17 cellular contexts compared by ENCODE assay signal in genomic region chrX:106404512-106404911, GRCh38.
DNase-seq lines count a peak whose midpoint lies in the region; ATAC-seq and TF ChIP-seq lines count a peak whose summit lies in the region.
"Had no signal": no experiment of that assay in that cellular context is flagged by ENCODE, and none has a peak within 500 bp of the region (broad histone marks: within the 10 kb centered on the region; RNA-seq: fewer than 3 reads in every experiment).

No MANE protein-coding gene starts in this region.

- H3K9me3 ChIP-seq in mammary epithelial cell (replicated peaks; ENCODE audit: insufficient read depth, low read length) = no peaks in the 10 kb centered on the region
- H3K9me3 ChIP-seq: HAP-1 had no signal

- H4K20me1 ChIP-seq in mammary epithelial cell (ENCODE audit: insufficient read depth, low read length) = no peaks in the 10 kb centered on the region

- dilution Hi-C loops in mammary epithelial cell (cut with HindIII; ENCODE audit: low sequenced_read_pairs) = no loop called here

- in situ Hi-C loops in mammary epithelial cell (cut with MboI; ENCODE audit: low sequenced_read_pairs in 2 of 2) = no loop called here
- in situ Hi-C loops in G401 (cut with HindIII; ENCODE audit: low sequenced_read_pairs) = no loop called here

- peaks cover 4% of the 10 kb centered on the region for H3K27me3 ChIP-seq in mammary epithelial cell (ENCODE audit: insufficient read depth, low read length)

- no peaks in the 10 kb centered on the region for H3K36me3 ChIP-seq in mammary epithelial cell (ENCODE audit: insufficient read depth, low read length)
- H3K36me3 ChIP-seq: HAP-1 had no signal

- no peak overlapping the region for H2AFZ ChIP-seq in mammary epithelial cell (ENCODE audit: low read depth, low read length)

- ATAC-seq in HG03565 (IDR thresholded peaks at IDR 0.05; ENCODE audit: unreplicated experiment) = no peak
- ATAC-seq in stimulated activated naive CD8-positive, alpha-beta T cell treated with anti-CD3 and anti-CD28 coated beads, Interleukin-15, Interleukin-2, amounts not matched to agents 100 U/mL and 50 U/mL, for 24 hours = no peak
- ATAC-seq: right cardiac atrium had no signal

- H3K4me1 ChIP-seq in mammary epithelial cell (ENCODE audit: insufficient read depth, low read length) = no peaks in the 10 kb centered on the region
- H3K4me1 ChIP-seq: HAP-1 had no signal

- no peak overlapping the region for H3K9ac ChIP-seq in mammary epithelial cell (ENCODE audit: insufficient read depth, low read length)

- DNase-seq in LHCN-M2 (ENCODE audit: low read depth) (peak; percentile 1), mammary epithelial cell (peak; percentile 37), kidney tubule cell (ENCODE audit: low spot score) (peak; percentile 19), G401 (ENCODE audit: low spot score) (no peak), SHP77 treated with DMSO at 0.1 percent for 48 hours (lab: John Stamatoyannopoulos, UW) (no peak)
- no peak for DNase-seq in stimulated activated naive CD8-positive, alpha-beta T cell treated with anti-CD3 and anti-CD28 coated beads, Interleukin-15, Interleukin-2, amounts not matched to agents 100 U/mL and 50 U/mL, for 24 hours
- DNase-seq: activated naive CD8-positive, alpha-beta T cell treated with anti-CD3 and anti-CD28 coated beads, Interleukin-2, amount 10 ng/mL, durations not matched to agents 7 days and 5 days; cortex of kidney; foreskin melanocyte; naive B cell; NCI-H748 treated with DMSO at 0.1 percent for 48 hours; right cardiac atrium; stimulated activated CD4-positive, alpha-beta T cell treated with anti-CD3 and anti-CD28 coated beads, Interleukin-4, amount 100 ng/mL, for 4 hours; stimulated activated naive CD4-positive, alpha-beta T cell treated with Interleukin-2 at 50 U/mL for 16 hours had no signal

- CTCF ChIA-PET in mammary epithelial cell (lab: Charles Lee; ENCODE audit: low non-redundant PET) = interaction anchor here (0.6 kb wide), 1 partner anchor 11 kb away, joined by 3 read pairs; no protein-coding TSS in a partner anchor

- H3K79me2 ChIP-seq in mammary epithelial cell (ENCODE audit: insufficient read depth, low read length) = no peaks in the 10 kb centered on the region

- no peak overlapping the region for H3K4me3 ChIP-seq in mammary epithelial cell (replicated peaks in 1 of 3; ENCODE audit: insufficient read depth in 1 of 3, low read depth in 2 of 3, low read length in 3 of 3)
- H3K4me3 ChIP-seq: HAP-1 had no signal

- H3K27ac ChIP-seq in C4-2B (no peak overlapping the region), mammary epithelial cell (ENCODE audit: insufficient read depth, low read depth, low read length) (no peak overlapping the region)

- WGBS in mammary epithelial cell (ENCODE audit: low coverage, missing lambda C conversion rate) = 80% methylated on average over 1 of the region's 1 CpG

- BruUV-seq in mammary epithelial cell (replicated peaks; lab: Mats Ljungman, UMichigan) = no TSS peak

- no peak overlapping the region for H3K4me2 ChIP-seq in mammary epithelial cell (ENCODE audit: insufficient read depth, low read depth, low read length)

- intact Hi-C loops in mammary epithelial cell (cut with micrococcal nuclease) = loop anchor here (1.0 kb wide), 1 partner anchor 389 kb away; no protein-coding TSS in a partner anchor

- TF ChIP-seq CTCF in C4-2B (conservative IDR thresholded peaks at IDR 0.05) = peak; percentile 39
- TF ChIP-seq CTCF in mammary epithelial cell (conservative IDR thresholded peaks at IDR 0.05 in 1 of 2, IDR thresholded peaks at IDR 0.05 in 1 of 2; ENCODE audit: extremely low read depth in 1 of 2, insufficient read depth in 1 of 2, low read depth in 1 of 2, low read length in 2 of 2) = peak; percentile 41 to 57

Comparison
In these comparisons a context has a peak if more than half of its experiments do, and no peak if none do; other contexts are left out.
1. DNase-seq: peak in LHCN-M2 (single experiment), mammary epithelial cell (single experiment) and kidney tubule cell (single experiment); none in G401 (single experiment), SHP77 treated with DMSO at 0.1 percent for 48 hours (single experiment) and stimulated activated naive CD8-positive, alpha-beta T cell treated with anti-CD3 and anti-CD28 coated beads, Interleukin-15, Interleukin-2, amounts not matched to agents 100 U/mL and 50 U/mL, for 24 hours (single experiment).